ENCODE assay signal across 10 cellular contexts in genomic region chr3:152199069-152199838, GRCh38.
DNase-seq lines count a peak whose midpoint lies in the region; ATAC-seq, FAIRE-seq and TF ChIP-seq lines count a peak whose summit lies in the region.
"Had no signal": no experiment of that assay in that cellular context is flagged by ENCODE, and none has a peak within 500 bp of the region (broad histone marks: within the 10 kb centered on the region; RNA-seq: fewer than 3 reads in every experiment).

No MANE protein-coding gene starts in this region.

- POLR2A ChIA-PET in HepG2 (lab: Yijun Ruan, JAX) = no interaction called here

- H3K4me2 ChIP-seq in HepG2 (ENCODE audit: low read depth, low read length) = no peak overlapping the region

- H3K36me3 ChIP-seq in right lobe of liver = no peaks in the 10 kb centered on the region
- no peaks in the 10 kb centered on the region for H3K36me3 ChIP-seq in HepG2 (replicated peaks in 1 of 2; ENCODE audit: control insufficient read depth in 1 of 2, insufficient read depth in 2 of 2, low read length in 2 of 2)
- no peaks in the 10 kb centered on the region for H3K36me3 ChIP-seq in SK-N-MC (ENCODE audit: insufficient read depth, low read length)
- no peaks in the 10 kb centered on the region for H3K36me3 ChIP-seq in lower lobe of right lung
- H3K36me3 ChIP-seq in vagina = no peaks in the 10 kb centered on the region

- no peak for FAIRE-seq in HepG2 (lab: Jason Lieb, UNC)

- H3K4me1 ChIP-seq in right lobe of liver = peaks cover 0 to 8% (median 0%) of the 10 kb centered on the region in 4 donors
- H3K4me1 ChIP-seq in HepG2 (ENCODE audit: insufficient read depth, low read length) = no peaks in the 10 kb centered on the region
- H3K4me1 ChIP-seq in lower lobe of right lung = peaks cover 34% of the 10 kb centered on the region
- peaks cover 35% of the 10 kb centered on the region for H3K4me1 ChIP-seq in vagina

- peak overlapping the region in 2 of 3 donors; percentile 9 to 25 for H3K27ac ChIP-seq in right lobe of liver
- H3K27ac ChIP-seq in HepG2 (ENCODE audit: extremely low read length, insufficient read depth, low read length) = no peak overlapping the region
- H3K27ac ChIP-seq in SK-N-MC = peak overlapping the region; percentile 74; the same call in 1 of the 2 replicates
- H3K27ac ChIP-seq in lower lobe of right lung = peak overlapping the region; percentile 76
- H3K27ac ChIP-seq in vagina = peak overlapping the region; percentile 81

- DNase-seq in right lobe of liver (no peak), HepG2 (ENCODE audit: low spot score) (no peak), SK-N-MC (ENCODE audit: low read depth, low spot score) (no peak), lower lobe of right lung (no peak), vagina (ENCODE audit: extremely low spot score in 2 of 2) (no peak), NCI-H2227 treated with DMSO at 0.1 percent for 48 hours (lab: John Stamatoyannopoulos, UW) (no peak)
- DNase-seq: H9, NCI-H2081 had no signal

- H3K27me3 ChIP-seq in right lobe of liver (no peaks in the 10 kb centered on the region), HepG2 (ENCODE audit: control insufficient read depth in 1 of 2, insufficient read depth in 2 of 2, low read length in 2 of 2) (no peaks in the 10 kb centered on the region), lower lobe of right lung (ENCODE audit: low read depth) (no peaks in the 10 kb centered on the region), vagina (no peaks in the 10 kb centered on the region)

- ATAC-seq in right lobe of liver (peak in 2 of 4 donors; percentile 16 to 25), HepG2 (no peak), lower lobe of right lung (peak; percentile 6 to 61), HG03520 (IDR thresholded peaks at IDR 0.05; ENCODE audit: unreplicated experiment) (no peak), GM19397 (IDR thresholded peaks at IDR 0.05; ENCODE audit: unreplicated experiment) (no peak)

- TF ChIP-seq RAD21 in HepG2 (CRISPR knock-in tag; IDR thresholded peaks at IDR 0.05) = no peak

- H3K4me3 ChIP-seq in right lobe of liver = no peak overlapping the region
- no peak overlapping the region for H3K4me3 ChIP-seq in HepG2 (replicated peaks in 1 of 3; ENCODE audit: insufficient read depth in 1 of 3, low read depth in 2 of 3, low read length in 3 of 3)
- no peak overlapping the region for H3K4me3 ChIP-seq in SK-N-MC
- H3K4me3 ChIP-seq in lower lobe of right lung = no peak overlapping the region
- peak overlapping the region in 1 of 2 donors; percentile 4 for H3K4me3 ChIP-seq in vagina

- H4K20me1 ChIP-seq in HepG2 (ENCODE audit: insufficient read depth, low read length) = no peaks in the 10 kb centered on the region

- no peaks in the 10 kb centered on the region for H3K79me2 ChIP-seq in HepG2 (ENCODE audit: insufficient read depth, low read length)

- TF ChIP-seq POLR2A in right lobe of liver (IDR thresholded peaks at IDR 0.05) = no peak
- TF ChIP-seq POLR2A in HepG2 (IDR thresholded peaks at IDR 0.05; ENCODE audit: insufficient read depth in 1 of 2, low read depth in 2 of 2, low read length in 2 of 2) = no peak
- no peak for TF ChIP-seq POLR2A in vagina (IDR thresholded peaks at IDR 0.05)

- H3K9ac ChIP-seq in HepG2 (ENCODE audit: insufficient read depth, low read depth, low read length) (no peak overlapping the region), SK-N-MC (ENCODE audit: insufficient read length) (no peak overlapping the region)

- in situ Hi-C loops in HepG2 (cut with HindIII; ENCODE audit: extremely low pct_ligation_motif_present, low pct_unique_long_range_greater_than_20kb) = no loop called here

- no peak for TF ChIP-seq EP300 in HepG2 (IDR thresholded peaks at IDR 0.05; ENCODE audit: low read depth in 2 of 2, low read length in 2 of 2)
- no peak for TF ChIP-seq EP300 in HepG2 (CRISPR knock-in tag; IDR thresholded peaks at IDR 0.05; ENCODE audit: borderline replicate concordance)

- intact Hi-C loops in right lobe of liver (cut with DNase I) = no loop called here
- intact Hi-C loops in HepG2 (cut with micrococcal nuclease; ENCODE audit: unreplicated experiment) = no loop called here
- intact Hi-C loops in lower lobe of right lung (cut with DNase I) = loop anchor here (10.0 kb wide), 1 partner anchor 246 kb away; no protein-coding TSS in a partner anchor
- intact Hi-C loops in vagina (cut with DNase I) = no loop called here

- no peak overlapping the region for H2AFZ ChIP-seq in HepG2 (ENCODE audit: low read length)

- TF ChIP-seq CTCF in right lobe of liver (IDR thresholded peaks at IDR 0.05) = no peak
- TF ChIP-seq CTCF in HepG2 (CRISPR knock-in tag; IDR thresholded peaks at IDR 0.05) = no peak
- no peak for TF ChIP-seq CTCF in lower lobe of right lung (IDR thresholded peaks at IDR 0.05)
- no peak for TF ChIP-seq CTCF in vagina (IDR thresholded peaks at IDR 0.05)

- H3K9me3 ChIP-seq in right lobe of liver = no peaks in the 10 kb centered on the region
- no peaks in the 10 kb centered on the region for H3K9me3 ChIP-seq in HepG2 (ENCODE audit: low read length)
- no peaks in the 10 kb centered on the region for H3K9me3 ChIP-seq in SK-N-MC (ENCODE audit: low read depth, low read length)
- H3K9me3 ChIP-seq in lower lobe of right lung = no peaks in the 10 kb centered on the region
- H3K9me3 ChIP-seq in vagina = no peaks in the 10 kb centered on the region

- BruUV-seq in HepG2 (replicated peaks; lab: Mats Ljungman, UMichigan) = no TSS peak

- WGBS in right lobe of liver (ENCODE audit: insufficient coverage, low coverage, low lambda C conversion rate, missing lambda C conversion rate) = 68% methylated on average over 3 of the region's 3 CpGs
- WGBS in HepG2 (ENCODE audit: low lambda C conversion rate) = 77% methylated on average over 3 of the region's 3 CpGs

- CTCF ChIA-PET in HepG2 (lab: Yijun Ruan, JAX; ENCODE audit: low intra/inter-chr PET ratio, low total read pairs) = no interaction called here

TF ChIP-seq in HepG2, 621 proteins besides CTCF, POLR2A, EP300 and RAD21:
- TF ChIP-seq ZNF562 (CRISPR knock-in tag; IDR thresholded peaks at IDR 0.05; ENCODE audit: borderline replicate concordance) (no peak), SALL2 (CRISPR knock-in tag; IDR thresholded peaks at IDR 0.05) (no peak), EHMT2 (IDR thresholded peaks at IDR 0.05; ENCODE audit: borderline replicate concordance, low read depth, low read length) (no peak), CHCHD3 (CRISPR knock-in tag; IDR thresholded peaks at IDR 0.05) (no peak)

Comparison
In these comparisons a context has a peak if more than half of its experiments do, and no peak if none do; other contexts are left out.
1. ATAC-seq: peak in lower lobe of right lung (2 of 2); none in HepG2 (single experiment), HG03520 (single experiment) and GM19397 (single experiment).